In the genomic region with DNA sequence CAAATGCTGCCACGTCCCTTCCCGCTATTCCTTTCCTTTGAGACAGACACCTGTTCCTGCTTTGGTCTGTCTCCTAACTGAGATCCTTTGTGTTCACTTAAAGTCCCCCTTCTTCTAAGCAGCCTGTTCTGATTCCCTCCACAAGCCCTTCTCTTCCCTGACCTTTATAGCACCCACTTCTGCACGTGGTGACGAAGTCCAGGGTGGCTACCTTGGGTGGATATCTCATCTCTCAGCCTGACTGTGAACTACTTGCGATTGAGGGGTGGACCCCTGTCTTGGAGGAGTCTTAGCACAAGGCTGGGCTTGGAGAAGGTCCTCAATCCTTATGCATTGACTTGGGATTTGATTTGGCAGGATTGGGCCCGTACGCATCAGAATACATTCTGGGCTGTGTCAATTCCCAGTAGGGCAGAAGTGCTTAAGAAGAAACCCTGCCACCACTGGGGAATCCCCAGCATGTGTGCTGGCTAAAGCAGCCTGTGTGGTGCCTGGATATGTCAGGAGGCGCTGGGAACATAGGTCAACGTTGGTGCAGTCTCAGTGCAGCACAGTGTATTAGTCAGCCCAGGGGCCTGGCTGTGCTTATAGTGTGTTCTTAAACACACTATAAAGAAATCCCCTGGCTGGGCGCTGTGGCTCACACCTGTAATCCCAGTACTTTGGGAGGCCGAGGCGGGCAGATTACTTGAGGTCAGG, we compare ENCODE assay signal across 12 cellular contexts. TPM values are rescaled to one million over a fixed set of nuclear protein-coding genes. Genes with fewer than 3 reads are reported as not detected.
A peak's percentile ranks its signal among the peaks of the same experiment; 100 is the strongest.
DNase-seq lines count a peak whose midpoint lies in the region; ATAC-seq and TF ChIP-seq lines count a peak whose summit lies in the region.
"Had no signal": no experiment of that assay in that cellular context is flagged by ENCODE, and none has a peak within 500 bp of the region (broad histone marks: within the 10 kb centered on the region; RNA-seq: fewer than 3 reads in every experiment).

No MANE protein-coding gene starts in this region.

- H3K27me3 ChIP-seq in brain microvascular endothelial cell (replicated peaks), result no peaks in the 10 kb centered on the region
- H3K27me3 ChIP-seq in lower lobe of right lung (ENCODE audit: low read depth), result no peaks in the 10 kb centered on the region
- H3K27me3 ChIP-seq: BLaER1 had no signal

- no peak for ATAC-seq in lower lobe of right lung

- intact Hi-C loops in lower lobe of right lung (cut with DNase I), result no loop called here

- in situ Hi-C loops in ACHN (cut with HindIII; ENCODE audit: low pct_ligation_motif_present, low pct_unique_long_range_greater_than_20kb, low sequenced_read_pairs) (no loop called here), brain microvascular endothelial cell (cut with HindIII; ENCODE audit: low pct_ligation_motif_present, low sequenced_read_pairs) (no loop called here)

- H3K36me3 ChIP-seq in HEK293 (ENCODE audit: control insufficient read depth in 2 of 2, insufficient read depth in 1 of 2, low read length in 2 of 2), result no peaks in the 10 kb centered on the region
- no peaks in the 10 kb centered on the region for H3K36me3 ChIP-seq in brain microvascular endothelial cell (replicated peaks)
- H3K36me3 ChIP-seq in lower lobe of right lung, result no peaks in the 10 kb centered on the region
- H3K36me3 ChIP-seq: BLaER1 had no signal

- H3K4me3 ChIP-seq in HEK293 (ENCODE audit: low read depth, low read length), result no peak overlapping the region
- no peak overlapping the region for H3K4me3 ChIP-seq in brain microvascular endothelial cell (ENCODE audit: low read depth, low read length)
- H3K4me3 ChIP-seq in lower lobe of right lung, result no peak overlapping the region
- H3K4me3 ChIP-seq: BLaER1 had no signal

- TF ChIP-seq CTCF in HEK293 (tag by site-specific recombination; IDR thresholded peaks at IDR 0.05) (no peak), brain microvascular endothelial cell (IDR thresholded peaks at IDR 0.05; ENCODE audit: low read depth, low read length, missing control alignments) (no peak), lower lobe of right lung (IDR thresholded peaks at IDR 0.05) (no peak)

- no peaks in the 10 kb centered on the region for H3K9me3 ChIP-seq in HEK293 (ENCODE audit: control insufficient read depth, insufficient read depth, low read depth, low read length)
- no peaks in the 10 kb centered on the region for H3K9me3 ChIP-seq in lower lobe of right lung
- H3K9me3 ChIP-seq: BLaER1 had no signal

- POLR2A ChIA-PET in HEK293 (lab: Yijun Ruan, JAX), result no interaction called here

- DNase-seq in ACHN (peak; percentile 38), brain microvascular endothelial cell (peak; percentile 78), kidney tubule cell (ENCODE audit: low spot score) (peak; percentile 75), lower lobe of right lung (no peak), NCI-H2171 treated with DMSO at 0.1 percent for 48 hours (lab: John Stamatoyannopoulos, UW) (no peak), NCI-H1105 treated with DMSO at 0.1 percent for 48 hours (lab: John Stamatoyannopoulos, UW) (no peak)
- DNase-seq in stimulated activated CD4-positive, alpha-beta T cell treated with anti-CD3 and anti-CD28 coated beads, Interleukin-1b, Interleukin-23, amount 100 ng/mL, for 48 hours, result no peak
- DNase-seq: activated T-cell treated with anti-CD3 and anti-CD28 coated beads, Interleukin-2, amount 50 U/mL, for 72 hours; NCI-H1417 treated with DMSO at 0.1 percent for 48 hours; stimulated activated naive CD4-positive, alpha-beta T cell had no signal

- H3K27ac ChIP-seq in HEK293 (ENCODE audit: extremely low read depth, low read depth, low read length) (no peak overlapping the region), brain microvascular endothelial cell (no peak overlapping the region), lower lobe of right lung (no peak overlapping the region)
- H3K27ac ChIP-seq: BLaER1 had no signal

- no peaks in the 10 kb centered on the region for H3K4me1 ChIP-seq in HEK293 (ENCODE audit: control insufficient read depth, insufficient read depth, low read length)
- H3K4me1 ChIP-seq in lower lobe of right lung, result peaks cover 20% of the 10 kb centered on the region

- CTCF ChIA-PET in HEK293 (lab: Yijun Ruan, JAX), result interaction anchor here (0.6 to 7.8 kb wide), 8 partner anchors 7 to 194 kb away, joined by 3 to 62 read pairs (median 4); no protein-coding TSS in a partner anchor

TF ChIP-seq in HEK293, 187 proteins besides CTCF, POLR2A, EP300 and RAD21:
- TF ChIP-seq ZNF626 (tag by site-specific recombination; IDR thresholded peaks at IDR 0.05) (no peak), ZFP69B (tag by site-specific recombination; IDR thresholded peaks at IDR 0.05) (no peak), ZIC2 (tag by site-specific recombination; IDR thresholded peaks at IDR 0.05) (peak; percentile 54)

RNA-seq across cellular contexts. Expression of gene KRT80, which starts 23.6 kb away (rescaled TPM):
- total RNA-seq in lower lobe of right lung, result 3.0 TPM
- total RNA-seq: activated T-cell treated with anti-CD3 and anti-CD28 coated beads, Interleukin-2, amount 50 U/mL, for 72 hours had no signal

Comparison
In these comparisons a context has a peak if more than half of its experiments do, and no peak if none do; other contexts are left out.
1. DNase-seq: peak in ACHN (single experiment), brain microvascular endothelial cell (single experiment) and kidney tubule cell (single experiment); none in lower lobe of right lung (single experiment), NCI-H2171 treated with DMSO at 0.1 percent for 48 hours (single experiment), NCI-H1105 treated with DMSO at 0.1 percent for 48 hours (single experiment) and stimulated activated CD4-positive, alpha-beta T cell treated with anti-CD3 and anti-CD28 coated beads, Interleukin-1b, Interleukin-23, amount 100 ng/mL, for 48 hours (single experiment).